35 cellular contexts compared by ENCODE assay signal in the genomic region with DNA sequence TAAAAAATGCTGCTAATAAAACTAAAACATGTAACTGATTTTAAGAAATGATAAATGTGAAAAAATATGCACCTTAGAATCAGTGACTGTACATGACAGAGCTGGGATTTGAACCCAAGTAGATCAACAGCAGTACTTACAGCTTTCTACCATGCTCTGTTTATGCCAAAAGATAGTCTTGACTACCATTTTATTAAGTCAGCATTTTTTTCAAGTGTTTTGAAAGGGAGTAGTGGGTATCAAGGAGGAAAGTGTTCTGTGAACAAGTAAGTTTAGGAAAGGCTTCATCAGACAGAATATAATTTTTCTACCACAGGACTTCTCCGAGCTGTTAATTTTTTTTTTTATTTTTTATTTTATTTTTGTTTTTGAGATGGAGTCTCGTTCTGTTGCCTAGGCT.
"Had no signal": no experiment of that assay in that cellular context is flagged by ENCODE, and none has a peak within 500 bp of the region (broad histone marks: within the 10 kb centered on the region; RNA-seq: fewer than 3 reads in every experiment).

No MANE protein-coding gene starts in this region.

- H3K4me3 ChIP-seq: MG63 had no signal

- H3K9me3 ChIP-seq: MG63 had no signal

- H3K27me3 ChIP-seq: MG63 had no signal

- DNase-seq: Kasumi-1, MG63, MM.1S, MV-4-11, NCI-H1048, NCI-H1092, NCI-H1092 treated with DMSO at 0.1 percent for 48 hours, NCI-H1105, NCI-H1105 treated with DMSO at 0.1 percent for 48 hours, NCI-H1417, NCI-H1417 treated with DMSO at 0.1 percent for 48 hours, NCI-H1436, NCI-H1436 treated with DMSO at 0.1 percent for 48 hours, NCI-H146, NCI-H1694, NCI-H1694 treated with DMSO at 0.1 percent for 48 hours, NCI-H187, NCI-H187 treated with DMSO at 0.1 percent for 48 hours, NCI-H1930, NCI-H2029, NCI-H2029 treated with DMSO at 0.1 percent for 48 hours, NCI-H2081, NCI-H2081 treated with DMSO at 0.1 percent for 48 hours, NCI-H2107, NCI-H2171, NCI-H2171 treated with DMSO at 0.1 percent for 48 hours, NCI-H2227 treated with DMSO at 0.1 percent for 48 hours, NCI-H226, NCI-H345, NCI-H446, NCI-H446 treated with DMSO at 0.1 percent for 48 hours, NCI-H510A, NCI-H510A treated with DMSO at 0.1 percent for 48 hours, NCI-H524, NCI-H524 treated with DMSO at 0.1 percent for 48 hours had no signal

- H3K36me3 ChIP-seq: MG63 had no signal
